In the genomic region with DNA sequence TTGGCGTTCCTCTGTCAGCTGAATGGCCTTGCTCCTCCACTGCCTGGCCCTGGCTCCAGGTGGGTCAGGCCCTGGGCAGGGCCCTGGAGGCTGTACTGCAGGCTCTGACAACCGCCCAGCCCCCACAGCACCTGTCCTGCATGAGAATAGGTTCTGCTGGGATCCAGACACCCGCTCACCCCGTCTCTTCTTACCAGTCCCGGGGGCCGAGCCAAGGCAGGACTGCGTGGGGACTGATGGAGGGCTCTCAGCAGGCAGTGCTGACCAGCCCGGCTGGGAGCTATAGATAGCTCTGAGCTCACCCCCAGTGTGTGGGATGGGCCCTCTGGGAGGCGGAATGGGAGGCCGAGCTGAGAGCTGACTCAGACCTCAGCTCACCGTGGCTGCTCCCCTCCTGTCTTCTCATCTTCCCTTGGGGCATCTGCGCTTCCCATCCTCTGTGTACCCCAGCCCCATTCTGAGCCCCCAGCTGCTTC, we compare ENCODE assay signal across 10 cellular contexts. TPM values are rescaled to one million over a fixed set of nuclear protein-coding genes. Genes with fewer than 3 reads are reported as not detected.
DNase-seq lines count a peak whose midpoint lies in the region; ATAC-seq and TF ChIP-seq lines count a peak whose summit lies in the region.
"Had no signal": no experiment of that assay in that cellular context is flagged by ENCODE, and none has a peak within 500 bp of the region (broad histone marks: within the 10 kb centered on the region; RNA-seq: fewer than 3 reads in every experiment).

No MANE protein-coding gene starts in this region.

- H2BK5ac ChIP-seq in IMR-90 (ENCODE audit: low read depth, low read length, poor library complexity, severe bottlenecking) = no peak overlapping the region

- H3K4ac ChIP-seq in IMR-90 (ENCODE audit: low read depth, low read length) = no peak overlapping the region

- WGBS in IMR-90 (ENCODE audit: extremely low coverage in 2 of 2, insufficient read length in 1 of 2), 2 experiments = 33% methylated on average over 2 of the region's 12 CpGs; no CpG with 5 or more reads in 1 of the 2 experiments

- peaks cover 18% of the 10 kb centered on the region for H4K20me1 ChIP-seq in IMR-90 (ENCODE audit: insufficient read depth, low read length)

- DNase-seq in IMR-90 = peak; percentile 88
- peak; percentile 58 for DNase-seq in cerebellum (ENCODE audit: low spot score)
- DNase-seq in islet precursor cell = peak; percentile 84
- DNase-seq in upper lobe of right lung = no peak
- DNase-seq in NCI-H1694 (lab: John Stamatoyannopoulos, UW) = no peak
- no peak for DNase-seq in SHP77 (lab: John Stamatoyannopoulos, UW)
- DNase-seq in HEK293T (ENCODE audit: extremely low spot score) = no peak

- no peak overlapping the region for H3K4me2 ChIP-seq in IMR-90 (ENCODE audit: low read depth, low read length)
- H3K4me2 ChIP-seq: KMS-11 had no signal

- no peak overlapping the region for H2BK15ac ChIP-seq in IMR-90 (ENCODE audit: low read depth, low read length)

- no peak overlapping the region for H2BK120ac ChIP-seq in IMR-90 (ENCODE audit: low read depth, low read length)

- H3K9me1 ChIP-seq in IMR-90 (ENCODE audit: insufficient read depth, low read length) = peaks cover 8% of the 10 kb centered on the region; the same call in 1 of the 2 replicates

- no peak for TF ChIP-seq POLR2A in IMR-90 (IDR thresholded peaks at IDR 0.05; ENCODE audit: low read depth, low read length)

- H3K79me1 ChIP-seq in IMR-90 (ENCODE audit: low read depth in 1 of 2, low read length in 2 of 2) = peaks cover 5 to 33% of the 10 kb centered on the region in 2 experiments; a peak in 3 of 4 replicates

- H3K27me3 ChIP-seq in IMR-90 (ENCODE audit: control insufficient read depth, insufficient read depth, low read length) (no peaks in the 10 kb centered on the region), upper lobe of right lung (no peaks in the 10 kb centered on the region)

- no peak overlapping the region for H4K8ac ChIP-seq in IMR-90 (ENCODE audit: low read depth in 2 of 2, low read length in 2 of 2)

- H3K56ac ChIP-seq in IMR-90 (ENCODE audit: extremely low read depth, insufficient read depth, low read length) = no peak overlapping the region

- ATAC-seq in IMR-90 (ENCODE audit: low read depth) (peak; percentile 99), upper lobe of right lung (peak; percentile 18), GM18511 (IDR thresholded peaks at IDR 0.05; ENCODE audit: unreplicated experiment) (no peak)

- peak overlapping the region; percentile 60 for H2AFZ ChIP-seq in IMR-90 (replicated peaks; ENCODE audit: low read length, poor library complexity)

- no peak overlapping the region for H3K23ac ChIP-seq in IMR-90 (ENCODE audit: low read depth, low read length)

- H3K27ac ChIP-seq in IMR-90 (ENCODE audit: insufficient read depth, low read length) (no peak overlapping the region), upper lobe of right lung (no peak overlapping the region)
- H3K27ac ChIP-seq: KMS-11, prostate gland had no signal

- H3K4me3 ChIP-seq in IMR-90 (ENCODE audit: insufficient read depth, low read depth, low read length) = no peak overlapping the region
- no peak overlapping the region for H3K4me3 ChIP-seq in upper lobe of right lung
- H3K4me3 ChIP-seq: prostate gland had no signal

- BruUV-seq in IMR-90 (replicated peaks; lab: Mats Ljungman, UMichigan) = no TSS peak

- peaks cover 7% of the 10 kb centered on the region for H3K4me1 ChIP-seq in IMR-90 (ENCODE audit: control insufficient read depth, insufficient read depth, low read length)
- no peaks in the 10 kb centered on the region for H3K4me1 ChIP-seq in upper lobe of right lung
- H3K4me1 ChIP-seq: prostate gland had no signal

- H3K14ac ChIP-seq in IMR-90 (replicated peaks; ENCODE audit: low read depth, low read length) = no peak overlapping the region

- no peak overlapping the region for H2AK5ac ChIP-seq in IMR-90 (ENCODE audit: low read depth, low read length)

- dilution Hi-C loops in IMR-90 (cut with HindIII; ENCODE audit: low sequenced_read_pairs, unreplicated experiment) = no loop called here

- H4K91ac ChIP-seq in IMR-90 (ENCODE audit: insufficient read depth, low read depth, low read length) = no peak overlapping the region

- intact Hi-C loops in IMR-90 (cut with micrococcal nuclease) = no loop called here
- intact Hi-C loops in upper lobe of right lung (cut with DNase I) = no loop called here

- no peak for TF ChIP-seq CTCF in IMR-90 (conservative IDR thresholded peaks at IDR 0.05; ENCODE audit: low read depth, low read length)
- TF ChIP-seq CTCF in upper lobe of right lung (IDR thresholded peaks at IDR 0.05) = no peak

- H3K9ac ChIP-seq in IMR-90 (ENCODE audit: low read depth, low read length) = no peak overlapping the region
- H3K9ac ChIP-seq: KMS-11 had no signal

- no peak overlapping the region for H3K18ac ChIP-seq in IMR-90 (ENCODE audit: low read depth, low read length)

- H4K5ac ChIP-seq in IMR-90 (ENCODE audit: low read depth, low read length) = no peak overlapping the region

- H3K9me3 ChIP-seq in IMR-90 (ENCODE audit: control insufficient read depth, insufficient read depth, low read length) = no peaks in the 10 kb centered on the region
- H3K9me3 ChIP-seq in upper lobe of right lung = no peaks in the 10 kb centered on the region
- H3K9me3 ChIP-seq: prostate gland had no signal

- peak overlapping the region; percentile 73 for H2AK9ac ChIP-seq in IMR-90 (replicated peaks; ENCODE audit: low read depth, low read length, poor library complexity)

- CTCF ChIA-PET in IMR-90 (lab: Yijun Ruan, JAX) (no interaction called here), HEK293T (lab: Yijun Ruan, JAX) (no interaction called here)

- no peak overlapping the region for H2BK20ac ChIP-seq in IMR-90 (ENCODE audit: low read depth, low read length)

- no peak for TF ChIP-seq RAD21 in IMR-90 (IDR thresholded peaks at IDR 0.05; ENCODE audit: low read length)

- POLR2A ChIA-PET in IMR-90 (lab: Charles Lee; ENCODE audit: unreplicated experiment) = no interaction called here
- POLR2A ChIA-PET in HEK293T (lab: Yijun Ruan, JAX) = no interaction called here

- peaks cover 9% of the 10 kb centered on the region; the same call in 1 of the 2 replicates for H3K36me3 ChIP-seq in IMR-90 (ENCODE audit: control insufficient read depth, insufficient read depth, low read length)
- no peaks in the 10 kb centered on the region for H3K36me3 ChIP-seq in upper lobe of right lung
- H3K36me3 ChIP-seq: prostate gland had no signal

- in situ Hi-C loops in IMR-90 (cut with MboI; ENCODE audit: low sequenced_read_pairs) = no loop called here

TF ChIP-seq in IMR-90, 13 proteins besides CTCF, POLR2A, EP300 and RAD21:
- TF ChIP-seq CHD1 (IDR thresholded peaks at IDR 0.05; ENCODE audit: low read depth, low read length) (no peak), RCOR1 (IDR thresholded peaks at IDR 0.05; ENCODE audit: insufficient replicate concordance, low read length) (peak; percentile 70), MAZ (IDR thresholded peaks at IDR 0.05; ENCODE audit: borderline replicate concordance, low read depth, low read length) (peak; percentile 77; the same call in 1 of the 2 replicates), MAFK (IDR thresholded peaks at IDR 0.05; ENCODE audit: low read depth, low read length) (peak; percentile 39; the same call in 1 of the 2 replicates), FOS (IDR thresholded peaks at IDR 0.05; ENCODE audit: low read depth, low read length) (no peak), BHLHE40 (IDR thresholded peaks at IDR 0.05; ENCODE audit: low read depth, low read length) (no peak), CEBPB (IDR thresholded peaks at IDR 0.05; ENCODE audit: low read depth, low read length) (no peak)
- TF ChIP-seq, protein P1, sequence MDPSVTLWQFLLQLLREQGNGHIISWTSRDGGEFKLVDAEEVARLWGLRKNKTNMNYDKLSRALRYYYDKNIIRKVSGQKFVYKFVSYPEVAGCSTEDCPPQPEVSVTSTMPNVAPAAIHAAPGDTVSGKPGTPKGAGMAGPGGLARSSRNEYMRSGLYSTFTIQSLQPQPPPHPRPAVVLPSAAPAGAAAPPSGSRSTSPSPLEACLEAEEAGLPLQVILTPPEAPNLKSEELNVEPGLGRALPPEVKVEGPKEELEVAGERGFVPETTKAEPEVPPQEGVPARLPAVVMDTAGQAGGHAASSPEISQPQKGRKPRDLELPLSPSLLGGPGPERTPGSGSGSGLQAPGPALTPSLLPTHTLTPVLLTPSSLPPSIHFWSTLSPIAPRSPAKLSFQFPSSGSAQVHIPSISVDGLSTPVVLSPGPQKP (IDR thresholded peaks at IDR 0.05; ENCODE audit: borderline replicate concordance, low read depth, low read length) = no peak

TF ChIP-seq in HEK293T, 16 proteins besides CTCF, POLR2A, EP300 and RAD21:
- TF ChIP-seq SP1 (IDR thresholded peaks at IDR 0.05) = no peak
- no peak for TF ChIP-seq BHLHE40 (IDR thresholded peaks at IDR 0.05; ENCODE audit: borderline replicate concordance)
- TF ChIP-seq TARDBP (IDR thresholded peaks at IDR 0.05) = no peak
- TF ChIP-seq, protein P2, sequence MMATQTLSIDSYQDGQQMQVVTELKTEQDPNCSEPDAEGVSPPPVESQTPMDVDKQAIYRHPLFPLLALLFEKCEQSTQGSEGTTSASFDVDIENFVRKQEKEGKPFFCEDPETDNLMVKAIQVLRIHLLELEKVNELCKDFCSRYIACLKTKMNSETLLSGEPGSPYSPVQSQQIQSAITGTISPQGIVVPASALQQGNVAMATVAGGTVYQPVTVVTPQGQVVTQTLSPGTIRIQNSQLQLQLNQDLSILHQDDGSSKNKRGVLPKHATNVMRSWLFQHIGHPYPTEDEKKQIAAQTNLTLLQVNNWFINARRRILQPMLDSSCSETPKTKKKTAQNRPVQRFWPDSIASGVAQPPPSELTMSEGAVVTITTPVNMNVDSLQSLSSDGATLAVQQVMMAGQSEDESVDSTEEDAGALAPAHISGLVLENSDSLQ (IDR thresholded peaks at IDR 0.05) = no peak
- TF ChIP-seq HDGF (IDR thresholded peaks at IDR 0.05; ENCODE audit: borderline replicate concordance) = no peak
- TF ChIP-seq L3MBTL2 (conservative IDR thresholded peaks at IDR 0.05) = no peak
- TF ChIP-seq ZNF384 (IDR thresholded peaks at IDR 0.05) = no peak
- no peak for TF ChIP-seq ARNT (IDR thresholded peaks at IDR 0.05)
- no peak for TF ChIP-seq FOXM1 (IDR thresholded peaks at IDR 0.05; ENCODE audit: borderline replicate concordance)
- TF ChIP-seq ELF4 (IDR thresholded peaks at IDR 0.05) = no peak
- no peak for TF ChIP-seq LEF1 (IDR thresholded peaks at IDR 0.05; ENCODE audit: borderline replicate concordance)
- no peak for TF ChIP-seq FOXK2 (IDR thresholded peaks at IDR 0.05)
- no peak for TF ChIP-seq CTBP1 (IDR thresholded peaks at IDR 0.05; ENCODE audit: borderline replicate concordance)
- no peak for TF ChIP-seq FOXA1 (IDR thresholded peaks at IDR 0.05)
- TF ChIP-seq SUZ12 (IDR thresholded peaks at IDR 0.05) = no peak
- TF ChIP-seq NFRKB (IDR thresholded peaks at IDR 0.05) = no peak

RNA-seq across cellular contexts. Expression of a gene that starts 39.6 kb away (rescaled TPM):
- total RNA-seq in IMR-90 (2012; rRNA removed) (8.8 and 10.8 TPM in 2 replicates), cerebellum (1.6 TPM), upper lobe of right lung (42.5 TPM)
- 24.9 and 30.8 TPM in 2 replicates for polyA plus RNA-seq in IMR-90 (2012; rRNA removed)
- polyA plus RNA-seq in IMR-90 (2012; cell fraction: cytosol; rRNA removed) = 23.3 and 24.4 TPM in 2 replicates
- 20.3 and 37.5 TPM in 2 replicates for polyA plus RNA-seq in IMR-90 (2012; cell fraction: nucleus; rRNA removed; ENCODE audit: low replicate concordance)

Comparison
In these comparisons a context has a peak if more than half of its experiments do, and no peak if none do; other contexts are left out.
1. DNase-seq: peak in IMR-90 (single experiment), cerebellum (single experiment) and islet precursor cell (single experiment); none in upper lobe of right lung (single experiment), NCI-H1694 (single experiment), SHP77 (0 of 2) and HEK293T (single experiment).